In the genomic region with DNA sequence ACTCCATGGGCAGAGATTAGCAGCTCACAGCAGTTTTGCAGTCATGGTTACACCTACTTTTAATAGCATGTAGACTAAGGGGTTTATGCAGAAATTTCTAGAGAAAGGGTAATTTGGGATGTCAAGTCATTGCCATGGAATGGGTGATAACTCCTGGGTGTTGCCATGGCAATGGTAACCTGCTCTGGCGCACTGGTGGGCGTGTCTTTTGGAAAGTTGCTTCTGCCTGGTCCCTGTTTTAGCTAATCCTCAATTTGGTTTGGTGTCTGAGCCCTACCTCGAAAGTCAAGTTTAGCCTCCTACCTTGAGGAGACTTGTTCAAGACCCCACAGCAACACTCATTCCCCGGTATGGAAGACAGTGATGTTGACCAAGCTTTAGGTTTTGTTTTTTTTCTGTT, we compare ENCODE assay signal across 3 cellular contexts. TPM values are rescaled to one million over a fixed set of nuclear protein-coding genes. Genes with fewer than 3 reads are reported as not detected.
"Had no signal": no experiment of that assay in that cellular context is flagged by ENCODE, and none has a peak within 500 bp of the region (broad histone marks: within the 10 kb centered on the region; RNA-seq: fewer than 3 reads in every experiment).

No MANE protein-coding gene starts in this region.

RNA-seq across cellular contexts. Expression of gene FAM178B, which starts 29.1 kb away (rescaled TPM):
- total RNA-seq: GM23248, H4, HFFc6 had no signal
